In the genomic region with DNA sequence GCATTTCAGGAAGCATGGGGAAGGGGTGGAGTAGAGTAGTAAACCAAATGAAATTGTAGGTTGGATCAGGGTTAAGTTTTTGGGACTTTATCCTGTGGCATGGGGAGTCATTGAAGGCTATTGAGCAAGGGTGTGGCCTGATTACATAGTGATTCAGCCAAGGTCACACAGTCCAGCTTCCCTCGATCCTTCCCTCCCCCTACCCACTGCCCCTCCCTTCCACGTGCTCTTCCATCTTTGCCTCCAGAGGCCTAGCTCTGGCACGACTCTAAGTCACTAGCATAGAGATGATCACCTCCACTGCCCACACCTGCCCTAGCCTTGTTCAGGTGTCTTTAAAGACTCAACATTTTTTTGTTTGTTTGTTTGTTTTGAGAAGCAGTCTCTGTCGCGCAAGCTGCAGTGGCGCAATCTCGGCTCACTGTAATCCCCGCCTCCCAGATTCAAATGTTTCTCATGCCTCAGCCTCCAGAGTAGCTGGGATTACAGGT, we compare ENCODE assay signal across 18 cellular contexts. TPM values are rescaled to one million over a fixed set of nuclear protein-coding genes. Genes with fewer than 3 reads are reported as not detected.
DNase-seq lines count a peak whose midpoint lies in the region; ATAC-seq and TF ChIP-seq lines count a peak whose summit lies in the region.
"Had no signal": no experiment of that assay in that cellular context is flagged by ENCODE, and none has a peak within 500 bp of the region (broad histone marks: within the 10 kb centered on the region; RNA-seq: fewer than 3 reads in every experiment).

No MANE protein-coding gene starts in this region.

- intact Hi-C loops in Right ventricle myocardium superior (cut with DNase I): loop anchor here (10.0 kb wide), 1 partner anchor 87 kb away; no protein-coding TSS in a partner anchor
- intact Hi-C loops in cardiac septum (cut with DNase I): loop anchor here (10.0 kb wide), 1 partner anchor 93 kb away; no protein-coding TSS in a partner anchor
- intact Hi-C loops in left lung (cut with DNase I): no loop called here

- H3K4me3 ChIP-seq in left lung: no peak overlapping the region
- H3K4me3 ChIP-seq: SK-N-MC, tibial nerve had no signal

- ATAC-seq in Right ventricle myocardium superior (ENCODE audit: poor library complexity) (peak; percentile 36), WTC11 (no peak), left lung (peak; percentile 87)
- no peak for ATAC-seq in naive thymus-derived CD8-positive, alpha-beta T cell
- no peak for ATAC-seq in stimulated activated naive CD8-positive, alpha-beta T cell treated with anti-CD3 and anti-CD28 coated beads, Interleukin-15, amount 100 ng/mL, for 72 hours

- H3K9me3 Mint-ChIP-seq in WTC11: peaks cover 5% of the 10 kb centered on the region
- H3K9me3 Mint-ChIP-seq in naive thymus-derived CD8-positive, alpha-beta T cell: no peaks in the 10 kb centered on the region
- H3K9me3 Mint-ChIP-seq in stimulated activated naive CD8-positive, alpha-beta T cell treated with anti-CD3 and anti-CD28 coated beads, Interleukin-15, amount 100 ng/mL, for 72 hours: no peaks in the 10 kb centered on the region

- POLR2A ChIA-PET in WTC11 (lab: Charles Lee): no interaction called here
- POLR2A ChIA-PET in naive thymus-derived CD8-positive, alpha-beta T cell (lab: Charles Lee): interaction anchor here (0.7 kb wide), 1 partner anchor 377 kb away, joined by 3 read pairs; no protein-coding TSS in a partner anchor

- H3K4me3 Mint-ChIP-seq in WTC11: no peak overlapping the region
- no peak overlapping the region for H3K4me3 Mint-ChIP-seq in naive thymus-derived CD8-positive, alpha-beta T cell
- no peak overlapping the region for H3K4me3 Mint-ChIP-seq in stimulated activated naive CD8-positive, alpha-beta T cell treated with anti-CD3 and anti-CD28 coated beads, Interleukin-15, amount 100 ng/mL, for 72 hours

- no peaks in the 10 kb centered on the region for H3K36me3 ChIP-seq in left lung
- H3K36me3 ChIP-seq: neutrophil, tibial nerve had no signal

- no peaks in the 10 kb centered on the region; the same call in 1 of the 2 replicates for H3K36me3 Mint-ChIP-seq in WTC11
- H3K36me3 Mint-ChIP-seq in naive thymus-derived CD8-positive, alpha-beta T cell: no peaks in the 10 kb centered on the region

- no peaks in the 10 kb centered on the region for H3K4me1 Mint-ChIP-seq in WTC11
- peaks cover 0 to 2% (median 0%) of the 10 kb centered on the region in 4 donors for H3K4me1 Mint-ChIP-seq in naive thymus-derived CD8-positive, alpha-beta T cell
- no peaks in the 10 kb centered on the region for H3K4me1 Mint-ChIP-seq in stimulated activated naive CD8-positive, alpha-beta T cell treated with anti-CD3 and anti-CD28 coated beads, Interleukin-15, amount 100 ng/mL, for 72 hours

- no peak overlapping the region for H3K27ac Mint-ChIP-seq in WTC11
- no peak overlapping the region for H3K27ac Mint-ChIP-seq in naive thymus-derived CD8-positive, alpha-beta T cell
- no peak overlapping the region for H3K27ac Mint-ChIP-seq in stimulated activated naive CD8-positive, alpha-beta T cell treated with anti-CD3 and anti-CD28 coated beads, Interleukin-15, amount 100 ng/mL, for 72 hours

- peak overlapping the region in 1 of 2 donors; percentile 42 for H3K27ac ChIP-seq in left lung
- H3K27ac ChIP-seq: neutrophil, SK-N-MC had no signal

- TF ChIP-seq CTCF in WTC11 (IDR thresholded peaks at IDR 0.05) (no peak), left lung (IDR thresholded peaks at IDR 0.05) (no peak)

- H3K9me3 ChIP-seq in left lung: no peaks in the 10 kb centered on the region
- H3K9me3 ChIP-seq: neutrophil, tibial nerve had no signal

- H3K27me3 ChIP-seq in left lung: no peaks in the 10 kb centered on the region
- H3K27me3 ChIP-seq: neutrophil, tibial nerve had no signal

- peaks cover 2% of the 10 kb centered on the region; the same call in 1 of the 2 replicates for H3K27me3 Mint-ChIP-seq in WTC11 (ENCODE audit: low read depth)
- no peaks in the 10 kb centered on the region for H3K27me3 Mint-ChIP-seq in naive thymus-derived CD8-positive, alpha-beta T cell
- no peaks in the 10 kb centered on the region for H3K27me3 Mint-ChIP-seq in stimulated activated naive CD8-positive, alpha-beta T cell treated with anti-CD3 and anti-CD28 coated beads, Interleukin-15, amount 100 ng/mL, for 72 hours

- no peak for DNase-seq in Right ventricle myocardium superior
- no peak for DNase-seq in cardiac septum (ENCODE audit: low spot score)
- no peak for DNase-seq in WTC11 (ENCODE audit: low spot score)
- DNase-seq in left lung: peak in 1 of 2 donors; percentile 34
- no peak for DNase-seq in DMS114 treated with DMSO at 0.1 percent for 48 hours (lab: John Stamatoyannopoulos, UW; ENCODE audit: unreplicated experiment)
- no peak for DNase-seq in middle frontal gyrus (ENCODE audit: extremely low spot score, low spot score)
- DNase-seq in naive thymus-derived CD8-positive, alpha-beta T cell: no peak
- no peak for DNase-seq in stimulated activated naive CD8-positive, alpha-beta T cell treated with anti-CD3 and anti-CD28 coated beads, Interleukin-15, amount 100 ng/mL, for 72 hours
- DNase-seq: activated CD4-positive, CD25-positive, alpha-beta regulatory T cell treated with anti-CD3 and anti-CD28 coated beads, Interleukin-2, amount 50 U/mL, for 72 hours; activated T-cell treated with anti-CD3 and anti-CD28 coated beads, Interleukin-2, amount 50 U/mL, for 1 hour; amygdala; DMS79; effector CD4-positive, alpha-beta T cell; glutamatergic neuron; NCI-H748 treated with DMSO at 0.1 percent for 48 hours had no signal

- peaks cover 0 to 11% of the 10 kb centered on the region in 2 donors for H3K4me1 ChIP-seq in left lung
- H3K4me1 ChIP-seq: tibial nerve had no signal

- CTCF ChIA-PET in WTC11 (lab: Charles Lee): interaction anchor here (0.7 to 1.0 kb wide), 2 partner anchors 9 to 104 kb away, joined by 3 to 4 read pairs; no protein-coding TSS in a partner anchor

TF ChIP-seq in WTC11, 78 proteins besides CTCF, POLR2A, EP300 and RAD21:
- TF ChIP-seq, protein P1, sequence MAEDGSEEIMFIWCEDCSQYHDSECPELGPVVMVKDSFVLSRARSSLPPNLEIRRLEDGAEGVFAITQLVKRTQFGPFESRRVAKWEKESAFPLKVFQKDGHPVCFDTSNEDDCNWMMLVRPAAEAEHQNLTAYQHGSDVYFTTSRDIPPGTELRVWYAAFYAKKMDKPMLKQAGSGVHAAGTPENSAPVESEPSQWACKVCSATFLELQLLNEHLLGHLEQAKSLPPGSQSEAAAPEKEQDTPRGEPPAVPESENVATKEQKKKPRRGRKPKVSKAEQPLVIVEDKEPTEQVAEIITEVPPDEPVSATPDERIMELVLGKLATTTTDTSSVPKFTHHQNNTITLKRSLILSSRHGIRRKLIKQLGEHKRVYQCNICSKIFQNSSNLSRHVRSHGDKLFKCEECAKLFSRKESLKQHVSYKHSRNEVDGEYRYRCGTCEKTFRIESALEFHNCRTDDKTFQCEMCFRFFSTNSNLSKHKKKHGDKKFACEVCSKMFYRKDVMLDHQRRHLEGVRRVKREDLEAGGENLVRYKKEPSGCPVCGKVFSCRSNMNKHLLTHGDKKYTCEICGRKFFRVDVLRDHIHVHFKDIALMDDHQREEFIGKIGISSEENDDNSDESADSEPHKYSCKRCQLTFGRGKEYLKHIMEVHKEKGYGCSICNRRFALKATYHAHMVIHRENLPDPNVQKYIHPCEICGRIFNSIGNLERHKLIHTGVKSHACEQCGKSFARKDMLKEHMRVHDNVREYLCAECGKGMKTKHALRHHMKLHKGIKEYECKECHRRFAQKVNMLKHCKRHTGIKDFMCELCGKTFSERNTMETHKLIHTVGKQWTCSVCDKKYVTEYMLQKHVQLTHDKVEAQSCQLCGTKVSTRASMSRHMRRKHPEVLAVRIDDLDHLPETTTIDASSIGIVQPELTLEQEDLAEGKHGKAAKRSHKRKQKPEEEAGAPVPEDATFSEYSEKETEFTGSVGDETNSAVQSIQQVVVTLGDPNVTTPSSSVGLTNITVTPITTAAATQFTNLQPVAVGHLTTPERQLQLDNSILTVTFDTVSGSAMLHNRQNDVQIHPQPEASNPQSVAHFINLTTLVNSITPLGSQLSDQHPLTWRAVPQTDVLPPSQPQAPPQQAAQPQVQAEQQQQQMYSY (CRISPR knock-in tag; IDR thresholded peaks at IDR 0.05): no peak
- peak; percentile 91 for TF ChIP-seq GABPB1 (CRISPR knock-in tag; IDR thresholded peaks at IDR 0.05)
- TF ChIP-seq NR3C1 (CRISPR knock-in tag; conservative IDR thresholded peaks at IDR 0.05; ENCODE audit: low read depth): no peak
TF ChIP-seq in WTC11: peak in this region for 1.

RNA-seq across cellular contexts. Expression of gene SLC9A1, which starts 37.2 kb away (rescaled TPM):
- total RNA-seq in Right ventricle myocardium superior (17.6 TPM), cardiac septum (26.1 TPM), WTC11 (2021) (22.0 to 25.1 TPM (median 22.5 TPM) in 3 replicates), left lung (10 to 100 TPM; 47.1 to 63.8 TPM)
- total RNA-seq in naive thymus-derived CD8-positive, alpha-beta T cell: 10 to 100 TPM; 16.2 to 17.7 TPM
- polyA plus RNA-seq in naive thymus-derived CD8-positive, alpha-beta T cell: 10 to 100 TPM in 1 of 3 donors, 1 to 10 TPM in 2; 4.5 to 14.2 (median 8.5) TPM

RNA-seq across cellular contexts. Expression of gene WDTC1, which starts 42.3 kb away (rescaled TPM):
- 61.1 TPM for total RNA-seq in Right ventricle myocardium superior
- 53.6 TPM for total RNA-seq in cardiac septum
- 20.1 to 24.9 TPM (median 23.5 TPM) in 3 replicates for total RNA-seq in WTC11 (2021)
- total RNA-seq in left lung: 10 to 100 TPM; 34.2 to 39.6 TPM
- 10 to 100 TPM; 57.4 to 58.2 TPM for total RNA-seq in naive thymus-derived CD8-positive, alpha-beta T cell
- 1 to 10 TPM; 4.0 to 5.8 (median 5.6) TPM for polyA plus RNA-seq in naive thymus-derived CD8-positive, alpha-beta T cell

Comparison
In these comparisons a context has a peak if more than half of its experiments do, and no peak if none do; other contexts are left out.
1. ATAC-seq: peak in Right ventricle myocardium superior (single experiment) and left lung (single experiment); none in WTC11 (single experiment), naive thymus-derived CD8-positive, alpha-beta T cell (0 of 2) and stimulated activated naive CD8-positive, alpha-beta T cell treated with anti-CD3 and anti-CD28 coated beads, Interleukin-15, amount 100 ng/mL, for 72 hours (single experiment).
2. intact Hi-C loops: an anchor here in Right ventricle myocardium superior (10.0 kb wide) and cardiac septum (10.0 kb wide); none called in left lung.